Comparison of ENCODE assay signal across 9 cellular contexts in the genomic region with DNA sequence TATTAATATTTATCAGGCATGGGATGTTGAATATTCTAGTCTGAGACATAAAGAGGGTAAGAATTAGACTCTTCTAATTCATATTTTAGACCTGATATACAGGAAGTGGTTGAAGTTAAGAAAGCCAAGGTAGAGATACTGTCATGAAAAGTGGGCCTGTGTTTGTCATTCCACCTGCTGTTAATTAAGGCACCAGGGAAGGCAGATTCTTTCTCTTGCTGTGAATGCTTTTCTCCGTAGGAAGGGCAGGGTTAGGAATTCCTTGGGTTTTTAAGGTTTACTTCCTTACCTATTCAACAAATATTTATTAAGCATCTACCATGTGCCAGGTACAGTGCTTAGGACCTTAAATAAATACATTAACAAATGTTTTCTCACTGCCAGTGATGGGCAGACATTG.
"Had no signal": no experiment of that assay in that cellular context is flagged by ENCODE, and none has a peak within 500 bp of the region (broad histone marks: within the 10 kb centered on the region; RNA-seq: fewer than 3 reads in every experiment).

No MANE protein-coding gene starts in this region.

- H3K4me1 Mint-ChIP-seq: IgD-negative memory B cell had no signal

- H2AFZ ChIP-seq: GM23248 had no signal

- H3K4me3 Mint-ChIP-seq: HFFc6, IgD-negative memory B cell had no signal

- H3K36me3 Mint-ChIP-seq: IgD-negative memory B cell had no signal

- FAIRE-seq: HepG2 had no signal

- H3K36me3 ChIP-seq: HAP-1 had no signal

- H3K4me3 ChIP-seq: GM23248, HAP-1 had no signal

- H3K9me3 ChIP-seq: HAP-1 had no signal

- H3K27ac ChIP-seq: GM23248, HL-60 had no signal

- H3K27me3 Mint-ChIP-seq: IgD-negative memory B cell had no signal

- ATAC-seq: HCT116, HepG2 had no signal

- H3K27ac Mint-ChIP-seq: HFFc6, IgD-negative memory B cell had no signal

- H3K4me1 ChIP-seq: HAP-1 had no signal

- H3K9ac ChIP-seq: GM23248 had no signal

- DNase-seq: GM23248, H7, HFFc6, KBM-7 had no signal
